In the genomic region with DNA sequence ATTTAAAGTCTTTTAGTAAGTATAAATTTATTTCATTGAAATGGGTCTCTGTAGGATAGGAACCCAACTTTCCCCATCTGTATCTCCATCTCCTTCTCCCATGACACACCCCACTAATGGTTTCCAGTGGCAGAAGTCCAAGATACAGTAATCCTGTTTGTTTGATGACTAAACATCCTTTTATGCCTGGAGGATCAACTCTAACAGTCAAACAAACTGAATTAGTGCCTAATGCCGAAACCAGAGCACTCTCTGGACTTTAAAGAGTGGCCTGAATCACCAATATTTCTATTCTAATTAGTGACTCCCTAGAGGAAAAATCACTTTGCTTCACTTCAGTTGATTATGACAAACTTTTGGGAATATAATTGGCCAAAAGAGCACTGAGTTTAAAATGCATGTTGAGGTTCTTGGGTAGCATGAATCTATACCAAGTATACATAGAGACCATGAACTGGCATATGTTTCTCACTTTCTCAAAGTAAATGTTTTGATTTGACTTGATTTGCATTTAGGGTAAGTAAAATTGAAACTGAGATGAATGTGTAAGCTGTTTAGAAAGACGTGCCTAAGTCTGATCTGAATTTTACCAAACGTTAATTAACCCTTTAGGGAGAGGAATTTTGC, we compare ENCODE assay signal across 1 cellular context.
TF ChIP-seq lines count a peak whose summit lies in the region.

No MANE protein-coding gene starts in this region.

TF ChIP-seq in HCT116, 20 proteins besides CTCF, POLR2A, EP300 and RAD21:
- TF ChIP-seq FOSL1 (IDR thresholded peaks at IDR 0.05; ENCODE audit: low read depth) (0 out of 2 replicates have a peak, but pooled peaks have one; percentile 16), CBX3 (IDR thresholded peaks at IDR 0.05; ENCODE audit: low read depth) (no peak)
- TF ChIP-seq, protein P1, sequence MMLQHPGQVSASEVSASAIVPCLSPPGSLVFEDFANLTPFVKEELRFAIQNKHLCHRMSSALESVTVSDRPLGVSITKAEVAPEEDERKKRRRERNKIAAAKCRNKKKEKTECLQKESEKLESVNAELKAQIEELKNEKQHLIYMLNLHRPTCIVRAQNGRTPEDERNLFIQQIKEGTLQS (IDR thresholded peaks at IDR 0.05) = no peak
